Comparison of ENCODE assay signal across 7 cellular contexts in genomic region chr13:74129500-74130144, GRCh38. TPM values are rescaled to one million over a fixed set of nuclear protein-coding genes. Genes with fewer than 3 reads are reported as not detected.
DNase-seq lines count a peak whose midpoint lies in the region; ATAC-seq and TF ChIP-seq lines count a peak whose summit lies in the region.

No MANE protein-coding gene starts in this region.

- no peak overlapping the region for H3K27ac ChIP-seq in SJCRH30

- DNase-seq in HAP-1 (ENCODE audit: low spot score in 2 of 2) (peak; percentile 8 to 40), SJCRH30 (peak; percentile 20 to 40), erythroblast (lab: John Stamatoyannopoulos, UW) (no peak)
- DNase-seq in central memory CD4-positive, alpha-beta T cell: peak; percentile 55
- no peak for DNase-seq in stimulated activated CD4-positive, alpha-beta T cell treated with anti-CD3 and anti-CD28 coated beads, Interleukin-4, amount 100 ng/mL, for 4 hours

- no peaks in the 10 kb centered on the region for H3K9me3 ChIP-seq in HAP-1
- H3K9me3 ChIP-seq in SJCRH30 (replicated peaks): no peaks in the 10 kb centered on the region
- H3K9me3 ChIP-seq in skeletal muscle satellite cell (replicated peaks; ENCODE audit: low read length): no peaks in the 10 kb centered on the region

- H3K4me1 ChIP-seq in HAP-1 (peaks cover 23% of the 10 kb centered on the region), SJCRH30 (peaks cover 13% of the 10 kb centered on the region), skeletal muscle satellite cell (ENCODE audit: control insufficient read depth, insufficient read depth, low read length) (peaks cover 54% of the 10 kb centered on the region)

- no peaks in the 10 kb centered on the region for H3K36me3 ChIP-seq in HAP-1 (replicated peaks)
- H3K36me3 ChIP-seq in SJCRH30: no peaks in the 10 kb centered on the region
- no peaks in the 10 kb centered on the region for H3K36me3 ChIP-seq in skeletal muscle satellite cell (ENCODE audit: insufficient read depth, low read length)

- H3K9ac ChIP-seq in skeletal muscle satellite cell (ENCODE audit: low read depth, low read length): peak overlapping the region; percentile 45

- in situ Hi-C loops in HAP-1 (cut with MboI; ENCODE audit: low sequenced_read_pairs): no loop called here

- peak overlapping the region; percentile 83 for H3K4me2 ChIP-seq in skeletal muscle satellite cell (ENCODE audit: low read length)

- H3K27me3 ChIP-seq in HAP-1 (ENCODE audit: low read depth): no peaks in the 10 kb centered on the region
- H3K27me3 ChIP-seq in SJCRH30: no peaks in the 10 kb centered on the region
- no peaks in the 10 kb centered on the region for H3K27me3 ChIP-seq in skeletal muscle satellite cell (ENCODE audit: control insufficient read depth, insufficient read depth, low read length)

- no peak for TF ChIP-seq POLR2A in erythroblast (IDR thresholded peaks at IDR 0.05; ENCODE audit: low read length)

- ATAC-seq in HG03196 (IDR thresholded peaks at IDR 0.05; ENCODE audit: unreplicated experiment): no peak

- no peak overlapping the region for H3K4me3 ChIP-seq in HAP-1
- no peak overlapping the region for H3K4me3 ChIP-seq in SJCRH30
- H3K4me3 ChIP-seq in skeletal muscle satellite cell (ENCODE audit: low read length): peak overlapping the region; percentile 32

RNA-seq across cellular contexts. Expression of gene KLF12, which starts 4.6 kb away (rescaled TPM):
- 11.3 and 12.3 TPM in 2 replicates for total RNA-seq in SJCRH30 (2014; rRNA removed; shearing (Covaris generic))
- total RNA-seq in skeletal muscle satellite cell (2012; rRNA removed): 12.2 and 18.8 TPM in 2 replicates

Comparison
In these comparisons a context has a peak if more than half of its experiments do, and no peak if none do; other contexts are left out.
1. DNase-seq: peak in HAP-1 (2 of 2), SJCRH30 (2 of 2) and central memory CD4-positive, alpha-beta T cell (single experiment); none in stimulated activated CD4-positive, alpha-beta T cell treated with anti-CD3 and anti-CD28 coated beads, Interleukin-4, amount 100 ng/mL, for 4 hours (0 of 2) and erythroblast (0 of 2).